Comparison of ENCODE assay signal across 22 cellular contexts in genomic region chr17:70139449-70139993, GRCh38. TPM values are rescaled to one million over a fixed set of nuclear protein-coding genes. Genes with fewer than 3 reads are reported as not detected.
A peak's percentile ranks its signal among the peaks of the same experiment; 100 is the strongest.
DNase-seq lines count a peak whose midpoint lies in the region; ATAC-seq and TF ChIP-seq lines count a peak whose summit lies in the region.
"Had no signal": no experiment of that assay in that cellular context is flagged by ENCODE, and none has a peak within 500 bp of the region (broad histone marks: within the 10 kb centered on the region; RNA-seq: fewer than 3 reads in every experiment).

No MANE protein-coding gene starts in this region.

- DNase-seq in RWPE1 (ENCODE audit: low spot score) (no peak), mucosa of descending colon (no peak), stomach (no peak), coronary artery (ENCODE audit: low spot score) (no peak), OCI-M1 (lab: John Stamatoyannopoulos, UW) (no peak), GM10266 (ENCODE audit: extremely low spot score) (no peak)
- DNase-seq: BE2C; CD4-positive, alpha-beta T cell; COR-L47; DMS79; H7; KBM-7; NCI-H1105; NCI-H146; NCI-H2029; NCI-H2227 treated with DMSO at 0.1 percent for 48 hours; NCI-H524; NCI-H82; Peyer's patch had no signal

- no peak for TF ChIP-seq CTCF in HEK293 (tag by site-specific recombination; IDR thresholded peaks at IDR 0.05)
- no peak for TF ChIP-seq CTCF in RWPE1 (conservative IDR thresholded peaks at IDR 0.05; ENCODE audit: low read depth)
- TF ChIP-seq CTCF in mucosa of descending colon (IDR thresholded peaks at IDR 0.05), result no peak
- no peak for TF ChIP-seq CTCF in stomach (IDR thresholded peaks at IDR 0.05)
- TF ChIP-seq CTCF in coronary artery (IDR thresholded peaks at IDR 0.05), result no peak
- TF ChIP-seq CTCF in GM10266 (IDR thresholded peaks at IDR 0.05; ENCODE audit: control insufficient read depth, insufficient read depth, low read depth, missing control alignments), result no peak

- H3K36me3 ChIP-seq in HEK293 (ENCODE audit: control insufficient read depth in 2 of 2, insufficient read depth in 1 of 2, low read length in 2 of 2) (no peaks in the 10 kb centered on the region), mucosa of descending colon (ENCODE audit: low read depth) (no peaks in the 10 kb centered on the region), stomach (no peaks in the 10 kb centered on the region)
- H3K36me3 ChIP-seq: BE2C, Peyer's patch had no signal

- POLR2A ChIA-PET in HEK293 (lab: Yijun Ruan, JAX) (no interaction called here), RWPE1 (lab: Yijun Ruan, JAX; ENCODE audit: low non-redundant PET) (no interaction called here)

- CTCF ChIA-PET in HEK293 (lab: Yijun Ruan, JAX), result interaction anchor here (0.6 to 1.0 kb wide), 3 partner anchors 16 to 413 kb away, joined by 3 to 4 read pairs (median 3); no protein-coding TSS in a partner anchor
- CTCF ChIA-PET in RWPE1 (lab: Yijun Ruan, JAX), result interaction anchor here (0.6 to 1.0 kb wide), 2 partner anchors 180 to 533 kb away, joined by 3 to 5 read pairs; no protein-coding TSS in a partner anchor

- peaks cover 16% of the 10 kb centered on the region for H3K4me1 ChIP-seq in HEK293 (ENCODE audit: control insufficient read depth, insufficient read depth, low read length)
- peaks cover 13% of the 10 kb centered on the region for H3K4me1 ChIP-seq in mucosa of descending colon (ENCODE audit: low read depth)
- peaks cover 25 to 58% (median 33%) of the 10 kb centered on the region in 4 donors for H3K4me1 ChIP-seq in stomach
- H3K4me1 ChIP-seq: BE2C had no signal

- H3K4me3 ChIP-seq in HEK293 (ENCODE audit: low read depth, low read length), result no peak overlapping the region
- H3K4me3 ChIP-seq in mucosa of descending colon, result no peak overlapping the region
- no peak overlapping the region for H3K4me3 ChIP-seq in stomach
- no peak overlapping the region for H3K4me3 ChIP-seq in coronary artery
- H3K4me3 ChIP-seq: A549, GM12878, Peyer's patch had no signal

- no peak for TF ChIP-seq POLR2A in stomach (IDR thresholded peaks at IDR 0.05)

- intact Hi-C loops in mucosa of descending colon (cut with DNase I, micrococcal nuclease), result no loop called here
- intact Hi-C loops in stomach (cut with DNase I; ENCODE audit: low total_unique reads), result no loop called here

- H3K9me3 ChIP-seq in HEK293 (ENCODE audit: control insufficient read depth, insufficient read depth, low read depth, low read length) (no peaks in the 10 kb centered on the region), mucosa of descending colon (no peaks in the 10 kb centered on the region), stomach (no peaks in the 10 kb centered on the region)
- H3K9me3 ChIP-seq: A549, BE2C, Peyer's patch had no signal

- no peak overlapping the region for H3K27ac ChIP-seq in HEK293 (ENCODE audit: extremely low read depth, low read depth, low read length)
- peak overlapping the region; percentile 50 for H3K27ac ChIP-seq in RWPE1
- peak overlapping the region; percentile 79 to 90 (median 87) for H3K27ac ChIP-seq in stomach
- no peak overlapping the region for H3K27ac ChIP-seq in coronary artery
- H3K27ac ChIP-seq: Peyer's patch had no signal

- no peak for TF ChIP-seq EP300 in stomach (IDR thresholded peaks at IDR 0.05)

- no peaks in the 10 kb centered on the region for H3K27me3 ChIP-seq in stomach
- H3K27me3 ChIP-seq: Peyer's patch had no signal

- WGBS in stomach, 5 donors, result 19 to 42% (median 30%) methylated on average over 3 of the region's 3 CpGs

- ATAC-seq in mucosa of descending colon, result peak; percentile 66
- ATAC-seq: A549, GM12878 had no signal

TF ChIP-seq in HEK293, 187 proteins besides CTCF, POLR2A, EP300 and RAD21:
- TF ChIP-seq ZNF302 (tag by site-specific recombination; IDR thresholded peaks at IDR 0.05; ENCODE audit: low read depth) (no peak), ZNF266 (tag by site-specific recombination; IDR thresholded peaks at IDR 0.05; ENCODE audit: low read depth) (no peak), SCRT1 (tag by site-specific recombination; IDR thresholded peaks at IDR 0.05; ENCODE audit: borderline replicate concordance) (peak; percentile 86), ZNF362 (tag by site-specific recombination; IDR thresholded peaks at IDR 0.05) (0 out of 2 replicates have a peak, but pooled peaks have one; percentile 20), SCRT2 (tag by site-specific recombination; IDR thresholded peaks at IDR 0.05) (peak; percentile 91)

RNA-seq across cellular contexts. Expression of gene KCNJ2, which starts 29.8 kb away (rescaled TPM):
- total RNA-seq in mucosa of descending colon, result 10 to 100 TPM in 2 of 3 donors, 1 to 10 TPM in 1; 9.2 to 17.3 (median 14.4) TPM
- 1 to 10 TPM; 2.0 to 6.4 (median 4.3) TPM for total RNA-seq in stomach
- 1 to 10 TPM in 1 of 3 donors, under 1 TPM in 1, not detected in 1; 0.31 to 2.3 TPM for polyA plus RNA-seq in stomach
- total RNA-seq: CD4-positive, alpha-beta T cell had no signal

Comparison
In these comparisons a context has a peak if more than half of its experiments do, and no peak if none do; other contexts are left out.
1. H3K27ac ChIP-seq: peak in RWPE1 (single experiment) and stomach (5 of 5); none in HEK293 (single experiment) and coronary artery (0 of 2).